Comparison of ENCODE assay signal across 11 cellular contexts in the genomic region with DNA sequence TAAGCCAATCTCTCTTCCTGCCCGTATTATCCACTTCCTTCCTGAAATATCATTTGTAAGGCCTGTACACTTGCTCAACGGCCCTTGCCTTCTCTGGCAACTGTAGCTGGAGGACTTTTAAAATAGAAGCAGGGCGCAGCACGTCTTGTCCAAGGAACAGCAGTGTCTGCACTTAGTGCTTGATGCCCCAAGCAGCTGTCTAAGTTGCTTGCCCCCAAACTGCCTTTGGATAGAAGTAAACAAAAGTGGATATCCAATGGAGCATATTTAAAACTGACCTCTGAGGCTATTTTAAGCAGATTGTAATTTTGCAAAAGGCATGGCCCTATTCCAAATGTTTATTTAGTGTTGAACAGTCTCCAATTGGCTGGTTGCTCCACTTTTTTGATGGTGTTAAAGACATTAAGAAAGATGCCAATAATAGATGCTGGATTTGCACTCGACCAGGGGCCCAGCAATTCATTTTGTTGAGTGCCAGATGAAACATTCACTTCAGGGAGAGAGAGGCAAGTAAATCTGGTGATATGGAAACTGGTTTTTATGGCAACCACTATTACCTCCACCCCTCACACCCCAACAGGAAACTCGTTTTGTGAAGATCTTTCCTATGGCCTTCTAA.
DNase-seq lines count a peak whose midpoint lies in the region; ATAC-seq and TF ChIP-seq lines count a peak whose summit lies in the region.
"Had no signal": no experiment of that assay in that cellular context is flagged by ENCODE, and none has a peak within 500 bp of the region (broad histone marks: within the 10 kb centered on the region; RNA-seq: fewer than 3 reads in every experiment).

No MANE protein-coding gene starts in this region.

- H2BK12ac ChIP-seq in trophoblast cell (ENCODE audit: low read length): no peak overlapping the region

- DNase-seq in DMS79 (lab: John Stamatoyannopoulos, UW) (peak; percentile 58), NCI-H748 (lab: John Stamatoyannopoulos, UW; ENCODE audit: unreplicated experiment) (peak; percentile 74), fibroblast of pulmonary artery (ENCODE audit: low read depth) (peak; percentile 64), trophoblast cell (peak in 1 of 2 donors; percentile 29), NCI-H187 treated with DMSO at 0.1 percent for 48 hours (lab: John Stamatoyannopoulos, UW) (no peak)
- no peak for DNase-seq in activated naive CD4-positive, alpha-beta T cell treated with anti-CD3 and anti-CD28 coated beads, Interleukin-2, amount 50 U/mL, for 16 hours
- DNase-seq in activated CD8-positive, alpha-beta T cell treated with anti-CD3 and anti-CD28 coated beads for 36 hours: no peak
- DNase-seq in stimulated activated CD4-positive, alpha-beta T cell treated with anti-CD3 and anti-CD28 coated beads, Interleukin-2, amount 100 ng/mL, for 48 hours: no peak
- DNase-seq: activated CD4-positive, alpha-beta T cell treated with anti-CD3 and anti-CD28 coated beads, Interleukin-2, amount 50 U/mL, for 4 hours; DND-41; NCI-H1694 treated with DMSO at 0.1 percent for 48 hours had no signal

- H2AK5ac ChIP-seq in trophoblast cell (ENCODE audit: low read length): no peak overlapping the region

- no peak overlapping the region for H4K12ac ChIP-seq in trophoblast cell (ENCODE audit: low read depth, low read length)

- peaks cover 12% of the 10 kb centered on the region for H3K4me1 Mint-ChIP-seq in activated CD8-positive, alpha-beta T cell treated with anti-CD3 and anti-CD28 coated beads for 36 hours (ENCODE audit: low read depth)

- no peak overlapping the region for H3K18ac ChIP-seq in trophoblast cell (ENCODE audit: low read length)

- no peak overlapping the region for H3K4me2 ChIP-seq in trophoblast cell (ENCODE audit: low read length)

- intact Hi-C loops in activated CD8-positive, alpha-beta T cell treated with anti-CD3 and anti-CD28 coated beads for 36 hours (cut with micrococcal nuclease): no loop called here

- no peak overlapping the region for H4K8ac ChIP-seq in trophoblast cell (ENCODE audit: low read depth, low read length)

- H3K27me3 ChIP-seq in trophoblast cell (ENCODE audit: insufficient read depth, low read length): no peaks in the 10 kb centered on the region

- no peaks in the 10 kb centered on the region for H3K4me1 ChIP-seq in trophoblast cell (ENCODE audit: control insufficient read depth in 1 of 2, insufficient read depth in 2 of 2, low read length in 2 of 2)

- no peak for TF ChIP-seq CTCF in fibroblast of pulmonary artery (IDR thresholded peaks at IDR 0.05; ENCODE audit: low read length, missing control alignments)
- TF ChIP-seq CTCF in activated CD8-positive, alpha-beta T cell treated with anti-CD3 and anti-CD28 coated beads for 36 hours (IDR thresholded peaks at IDR 0.05): no peak

- H3K36me3 Mint-ChIP-seq in activated CD8-positive, alpha-beta T cell treated with anti-CD3 and anti-CD28 coated beads for 36 hours (ENCODE audit: low read depth): no peaks in the 10 kb centered on the region

- H2BK120ac ChIP-seq in trophoblast cell (ENCODE audit: insufficient read depth, low read length, poor library complexity): peak overlapping the region; percentile 38

- CTCF ChIA-PET in activated CD8-positive, alpha-beta T cell treated with anti-CD3 and anti-CD28 coated beads for 36 hours (lab: Charles Lee): no interaction called here

- POLR2A ChIA-PET in activated CD8-positive, alpha-beta T cell treated with anti-CD3 and anti-CD28 coated beads for 36 hours (lab: Charles Lee): no interaction called here

- no CpG with 5 or more reads among the region's 6 CpGs for WGBS in trophoblast cell (ENCODE audit: extremely low coverage, insufficient coverage, insufficient read length)

- H3K4me3 Mint-ChIP-seq in activated CD8-positive, alpha-beta T cell treated with anti-CD3 and anti-CD28 coated beads for 36 hours: no peak overlapping the region

- H3K79me1 ChIP-seq in trophoblast cell (ENCODE audit: low read length): no peaks in the 10 kb centered on the region

- peak overlapping the region; percentile 11 for H4K91ac ChIP-seq in trophoblast cell (ENCODE audit: low read depth, low read length)

- H3K27me3 Mint-ChIP-seq in activated CD8-positive, alpha-beta T cell treated with anti-CD3 and anti-CD28 coated beads for 36 hours: no peaks in the 10 kb centered on the region

- H3K4me3 ChIP-seq in fibroblast of pulmonary artery (replicated peaks; ENCODE audit: low read depth, low read length) (no peak overlapping the region), trophoblast cell (ENCODE audit: low read depth, low read length) (no peak overlapping the region)

- H3K27ac ChIP-seq in trophoblast cell (ENCODE audit: low read depth, low read length): no peak overlapping the region

- no peak overlapping the region for H3K9ac ChIP-seq in trophoblast cell (ENCODE audit: low read length)

- no peak overlapping the region for H3K4ac ChIP-seq in trophoblast cell (ENCODE audit: low read depth, low read length)

- H3K79me2 ChIP-seq in trophoblast cell (ENCODE audit: control insufficient read depth, insufficient read depth, low read length, poor library complexity): no peaks in the 10 kb centered on the region

- no peak overlapping the region for H2BK5ac ChIP-seq in trophoblast cell (ENCODE audit: low read depth, low read length, poor library complexity)

- peaks cover 2% of the 10 kb centered on the region for H3K9me3 Mint-ChIP-seq in activated CD8-positive, alpha-beta T cell treated with anti-CD3 and anti-CD28 coated beads for 36 hours

- no peak overlapping the region for H3K14ac ChIP-seq in trophoblast cell (ENCODE audit: low read length)

- H3K36me3 ChIP-seq in trophoblast cell (ENCODE audit: control insufficient read depth in 1 of 2, insufficient read depth in 2 of 2, low read length in 2 of 2): no peaks in the 10 kb centered on the region

- no peak overlapping the region for H3K23ac ChIP-seq in trophoblast cell (ENCODE audit: low read length)

- ATAC-seq in activated CD8-positive, alpha-beta T cell treated with anti-CD3 and anti-CD28 coated beads for 36 hours: no peak

- H3K27ac Mint-ChIP-seq in activated CD8-positive, alpha-beta T cell treated with anti-CD3 and anti-CD28 coated beads for 36 hours: no peak overlapping the region

- H3K9me3 ChIP-seq in trophoblast cell (ENCODE audit: insufficient read depth, low read depth, low read length): no peaks in the 10 kb centered on the region

- H2AFZ ChIP-seq in trophoblast cell (ENCODE audit: insufficient read depth, low read length, poor library complexity): no peak overlapping the region

Comparison
In these comparisons a context has a peak if more than half of its experiments do, and no peak if none do; other contexts are left out.
1. DNase-seq: peak in DMS79 (single experiment), NCI-H748 (single experiment) and fibroblast of pulmonary artery (single experiment); none in activated naive CD4-positive, alpha-beta T cell treated with anti-CD3 and anti-CD28 coated beads, Interleukin-2, amount 50 U/mL, for 16 hours (single experiment), activated CD8-positive, alpha-beta T cell treated with anti-CD3 and anti-CD28 coated beads for 36 hours (single experiment), NCI-H187 treated with DMSO at 0.1 percent for 48 hours (single experiment) and stimulated activated CD4-positive, alpha-beta T cell treated with anti-CD3 and anti-CD28 coated beads, Interleukin-2, amount 100 ng/mL, for 48 hours (0 of 2).